Comparison of ENCODE assay signal across 17 cellular contexts in genomic region chr1:40781614-40781971, GRCh38. TPM values are rescaled to one million over a fixed set of nuclear protein-coding genes. Genes with fewer than 3 reads are reported as not detected.
A peak's percentile ranks its signal among the peaks of the same experiment; 100 is the strongest.
DNase-seq lines count a peak whose midpoint lies in the region; ATAC-seq and TF ChIP-seq lines count a peak whose summit lies in the region.
"Had no signal": no experiment of that assay in that cellular context is flagged by ENCODE, and none has a peak within 500 bp of the region (broad histone marks: within the 10 kb centered on the region; RNA-seq: fewer than 3 reads in every experiment).

No MANE protein-coding gene starts in this region.

- H3K9ac ChIP-seq in BLaER1: no peak overlapping the region

- H3K9me3 Mint-ChIP-seq in naive B cell: peaks cover 0 to 10% (median 3%) of the 10 kb centered on the region in 7 donors
- peaks cover under 1% of the 10 kb centered on the region for H3K9me3 Mint-ChIP-seq in CD4-positive, alpha-beta T cell

- no peak for DNase-seq in T-helper 17 cell
- no peak for DNase-seq in naive B cell
- DNase-seq in osteoblast (ENCODE audit: insufficient read length, low spot score, missing footprints): peak; percentile 71
- DNase-seq in NCI-H774 (lab: John Stamatoyannopoulos, UW): no peak
- DNase-seq in CD4-positive, alpha-beta T cell: no peak
- DNase-seq: Caco-2; CD4-positive, alpha-beta memory T cell; DND-41; KG1; NCI-H1436 treated with DMSO at 0.1 percent for 48 hours; NCI-H1930; PC-9; RPMI8226; SHP77 had no signal

- peaks cover 13% of the 10 kb centered on the region; the same call in 1 of the 2 replicates for H4K20me1 ChIP-seq in BLaER1
- no peaks in the 10 kb centered on the region for H4K20me1 ChIP-seq in osteoblast (ENCODE audit: insufficient read depth, low read length)

- H3K27me3 Mint-ChIP-seq in T-helper 17 cell: peaks cover 32% of the 10 kb centered on the region
- H3K27me3 Mint-ChIP-seq in naive B cell: peaks cover 7 to 39% (median 35%) of the 10 kb centered on the region in 3 donors
- H3K27me3 Mint-ChIP-seq in CD4-positive, alpha-beta T cell: peaks cover 45% of the 10 kb centered on the region

- H3K4me1 Mint-ChIP-seq in T-helper 17 cell (peaks cover 13% of the 10 kb centered on the region), naive B cell (peaks cover 16 to 26% (median 19%) of the 10 kb centered on the region in 3 donors)
- H3K4me1 Mint-ChIP-seq in CD4-positive, alpha-beta T cell (ENCODE audit: low read depth): peaks cover 6% of the 10 kb centered on the region

- H3K27ac ChIP-seq in BLaER1 (no peak overlapping the region), osteoblast (ENCODE audit: low read depth, low read length) (no peak overlapping the region)
- H3K27ac ChIP-seq in CD4-positive, alpha-beta T cell (ENCODE audit: low read depth, low read length): no peak overlapping the region
- H3K27ac ChIP-seq: PC-9 had no signal

- CTCF ChIA-PET in CD4-positive, alpha-beta T cell (lab: Charles Lee): no interaction called here

- H3K4me2 ChIP-seq in BLaER1: peak overlapping the region; percentile 99; the same call in 1 of the 2 replicates
- H3K4me2 ChIP-seq in osteoblast (ENCODE audit: insufficient read depth, low read length): no peak overlapping the region
- H3K4me2 ChIP-seq: PC-9 had no signal

- ATAC-seq in T-helper 17 cell (no peak), naive B cell (ENCODE audit: low read depth in 2 of 2) (no peak), GM21529 (IDR thresholded peaks at IDR 0.05; ENCODE audit: unreplicated experiment) (no peak)
- no peak for ATAC-seq in CD4-positive, alpha-beta T cell (ENCODE audit: poor library complexity)

- H3K36me3 Mint-ChIP-seq in T-helper 17 cell (ENCODE audit: low read depth) (peaks cover 6% of the 10 kb centered on the region), naive B cell (peaks cover 14 to 18% of the 10 kb centered on the region in 2 donors)
- H3K36me3 Mint-ChIP-seq in CD4-positive, alpha-beta T cell (ENCODE audit: low read depth): peaks cover 19% of the 10 kb centered on the region

- H3K79me2 ChIP-seq in osteoblast (ENCODE audit: insufficient read depth, low read length): no peaks in the 10 kb centered on the region

- peak overlapping the region; percentile 43 for H3K27ac Mint-ChIP-seq in T-helper 17 cell
- peak overlapping the region in 1 of 6 donors; percentile 63 for H3K27ac Mint-ChIP-seq in naive B cell
- no peak overlapping the region for H3K27ac Mint-ChIP-seq in CD4-positive, alpha-beta T cell

- peaks cover 2% of the 10 kb centered on the region for H3K36me3 ChIP-seq in BLaER1
- no peaks in the 10 kb centered on the region for H3K36me3 ChIP-seq in osteoblast (ENCODE audit: insufficient read depth, low read length)

- H3K4me1 ChIP-seq in BLaER1 (peaks cover 35% of the 10 kb centered on the region), osteoblast (ENCODE audit: insufficient read depth, low read length) (no peaks in the 10 kb centered on the region)

- POLR2A ChIA-PET in CD4-positive, alpha-beta T cell (lab: Charles Lee): no interaction called here

- H3K4me3 Mint-ChIP-seq in T-helper 17 cell: no peak overlapping the region
- H3K4me3 Mint-ChIP-seq in naive B cell: peak overlapping the region in 5 of 8 donors; percentile 16 to 77 (median 66)
- H3K4me3 Mint-ChIP-seq in CD4-positive, alpha-beta T cell: no peak overlapping the region

- peaks cover 9% of the 10 kb centered on the region for H3K9me3 ChIP-seq in BLaER1
- H3K9me3 ChIP-seq in T-helper 17 cell (ENCODE audit: control insufficient read depth, low read length, poor library complexity, severe bottlenecking): no peaks in the 10 kb centered on the region
- no peaks in the 10 kb centered on the region for H3K9me3 ChIP-seq in osteoblast (ENCODE audit: low read depth, low read length)
- no peaks in the 10 kb centered on the region for H3K9me3 ChIP-seq in CD4-positive, alpha-beta T cell (ENCODE audit: control insufficient read depth, low read length)
- H3K9me3 ChIP-seq: Caco-2 had no signal

- peaks cover 53% of the 10 kb centered on the region for H3K27me3 ChIP-seq in BLaER1
- H3K27me3 ChIP-seq in osteoblast (ENCODE audit: insufficient read depth, low read length): peaks cover 23% of the 10 kb centered on the region
- peaks cover 27% of the 10 kb centered on the region for H3K27me3 ChIP-seq in CD4-positive, alpha-beta T cell (ENCODE audit: control insufficient read depth, insufficient read depth, low read length)

- TF ChIP-seq CTCF in osteoblast (IDR thresholded peaks at IDR 0.05; ENCODE audit: extremely low read depth, low read depth, low read length): no peak
- TF ChIP-seq CTCF in CD4-positive, alpha-beta T cell (IDR thresholded peaks at IDR 0.05): no peak

- no peak overlapping the region for H2AFZ ChIP-seq in osteoblast (ENCODE audit: low read length)
- H2AFZ ChIP-seq: PC-9 had no signal

- H3K4me3 ChIP-seq in BLaER1 (no peak overlapping the region), osteoblast (ENCODE audit: insufficient read depth, low read length) (no peak overlapping the region)
- H3K4me3 ChIP-seq: PC-9 had no signal

- intact Hi-C loops in CD4-positive, alpha-beta T cell (cut with DNase I, micrococcal nuclease): no loop called here

RNA-seq across cellular contexts. Expression of gene KCNQ4, which starts 2.0 kb away (rescaled TPM):
- under 1 TPM; 0.17 to 0.86 TPM for total RNA-seq in T-helper 17 cell
- under 1 TPM in 1 of 6 donors, not detected in 5; 0.11 TPM for polyA plus RNA-seq in naive B cell (ENCODE audit: low read depth in 6 of 6)
- not detected in 2 replicates for total RNA-seq in osteoblast
- total RNA-seq in CD4-positive, alpha-beta T cell: under 1 TPM; 0.25 to 0.30 TPM
- total RNA-seq: H4 had no signal

Comparison
In these comparisons a context has a peak if more than half of its experiments do, and no peak if none do; other contexts are left out.
1. H3K4me3 Mint-ChIP-seq: peak in naive B cell (5 of 8); none in T-helper 17 cell (single experiment) and CD4-positive, alpha-beta T cell (single experiment).